Comparison of ENCODE assay signal across 8 cellular contexts in the genomic region with DNA sequence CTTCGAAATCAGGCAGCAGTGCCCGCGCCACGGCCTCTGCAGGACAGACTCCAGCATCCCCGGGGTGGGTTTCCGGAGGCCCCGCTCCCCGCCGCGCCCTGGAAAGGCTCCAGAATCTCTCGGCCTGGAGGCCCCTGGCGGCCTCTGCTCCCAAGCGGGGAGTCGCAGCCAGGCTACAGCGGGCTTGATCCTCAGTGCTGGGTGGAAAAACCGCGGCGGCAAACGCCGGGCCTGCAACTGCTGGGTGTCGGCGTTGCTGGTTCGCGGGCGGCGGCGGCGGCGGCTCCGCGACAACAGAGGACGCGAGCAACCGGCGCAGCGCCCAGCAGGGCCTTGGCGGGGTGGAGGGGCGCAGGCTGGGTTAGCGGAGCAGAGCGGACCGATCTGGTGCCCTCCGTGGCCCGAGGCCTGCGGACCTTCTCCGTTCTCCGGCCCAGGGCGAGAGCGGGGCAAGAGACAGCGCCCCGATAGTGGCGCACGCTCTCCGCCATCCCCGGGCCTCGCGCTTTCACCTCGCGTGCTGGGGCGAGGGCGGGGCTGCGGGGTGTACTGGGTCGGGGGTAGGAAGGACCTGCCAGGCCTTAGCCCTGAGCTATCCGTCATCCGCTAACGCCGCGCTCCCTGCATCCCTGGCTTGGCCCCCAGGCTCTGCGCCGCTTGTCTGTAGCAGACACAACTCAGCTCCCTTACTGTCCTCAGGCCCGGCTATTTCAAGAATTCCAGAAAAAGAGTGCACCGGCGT. TPM values are rescaled to one million over a fixed set of nuclear protein-coding genes. Genes with fewer than 3 reads are reported as not detected.
A peak's percentile ranks its signal among the peaks of the same experiment; 100 is the strongest.
DNase-seq lines count a peak whose midpoint lies in the region; ATAC-seq, FAIRE-seq and TF ChIP-seq lines count a peak whose summit lies in the region.

No MANE protein-coding gene starts in this region.

- intact Hi-C loops in HepG2 (cut with micrococcal nuclease; ENCODE audit: unreplicated experiment) = no loop called here

- H3K27ac ChIP-seq in liver (ENCODE audit: low read depth in 1 of 2, low read length in 2 of 2) (peak overlapping the region; percentile 68 to 81), HepG2 (ENCODE audit: extremely low read length, insufficient read depth, low read length) (no peak overlapping the region), esophagus (ENCODE audit: low read depth in 2 of 2, low read length in 1 of 2) (peak overlapping the region; percentile 86 to 95), muscle layer of colon (ENCODE audit: low read depth, low read length) (peak overlapping the region; percentile 79)

- BruUV-seq in HepG2 (replicated peaks; lab: Mats Ljungman, UMichigan) = no TSS peak

- H3K9ac ChIP-seq in liver (ENCODE audit: low read depth in 1 of 2, low read length in 2 of 2) = peak overlapping the region; percentile 28 to 42
- H3K9ac ChIP-seq in HepG2 (ENCODE audit: insufficient read depth, low read depth, low read length) = no peak overlapping the region
- peak overlapping the region; percentile 81 for H3K9ac ChIP-seq in muscle layer of colon (ENCODE audit: low read length)

- no peak for TF ChIP-seq POLR2A in HepG2 (IDR thresholded peaks at IDR 0.05; ENCODE audit: insufficient read depth in 1 of 2, low read depth in 2 of 2, low read length in 2 of 2)

- TF ChIP-seq CTCF in liver (IDR thresholded peaks at IDR 0.05; ENCODE audit: low read depth, low read length, missing input control) (no peak), HepG2 (CRISPR knock-in tag; IDR thresholded peaks at IDR 0.05) (no peak)

- H3K9me3 ChIP-seq in liver (ENCODE audit: control insufficient read depth in 4 of 4, low read length in 3 of 4) = no peaks in the 10 kb centered on the region
- H3K9me3 ChIP-seq in HepG2 (ENCODE audit: low read length) = no peaks in the 10 kb centered on the region
- H3K9me3 ChIP-seq in esophagus (ENCODE audit: control insufficient read depth in 2 of 2, insufficient read depth in 1 of 2, low read depth in 1 of 2, low read length in 1 of 2) = no peaks in the 10 kb centered on the region
- no peaks in the 10 kb centered on the region for H3K9me3 ChIP-seq in muscle layer of colon (ENCODE audit: low read length)

- H3K4me3 ChIP-seq in liver (ENCODE audit: low read depth in 1 of 3, low read length in 3 of 3) = peak overlapping the region; percentile 6 to 67 (median 61)
- H3K4me3 ChIP-seq in HepG2 (replicated peaks in 1 of 3; ENCODE audit: insufficient read depth in 1 of 3, low read depth in 2 of 3, low read length in 3 of 3) = no peak overlapping the region
- H3K4me3 ChIP-seq in esophagus (ENCODE audit: low read depth in 1 of 2, low read length in 2 of 2) = peak overlapping the region; percentile 52 to 79
- peak overlapping the region; percentile 58 to 65 for H3K4me3 ChIP-seq in muscle layer of colon (ENCODE audit: low read depth in 1 of 2, low read length in 2 of 2)

- H4K20me1 ChIP-seq in HepG2 (ENCODE audit: insufficient read depth, low read length) = peaks cover 9% of the 10 kb centered on the region

- DNase-seq in HepG2 (ENCODE audit: low spot score) (no peak), NCI-H774 (lab: John Stamatoyannopoulos, UW) (peak; percentile 81), activated T-cell treated with anti-CD3 and anti-CD28 coated beads for 48 hours (ENCODE audit: low read depth) (peak; percentile 70)
- DNase-seq in stimulated activated CD8-positive, alpha-beta memory T cell treated with anti-CD3 and anti-CD28 coated beads, Interleukin-4, amount 100 ng/mL, for 48 hours = peak; percentile 80

- H3K27me3 ChIP-seq in liver (ENCODE audit: control insufficient read depth in 4 of 4, insufficient read depth in 4 of 4, low read length in 3 of 4) = no peaks in the 10 kb centered on the region
- peaks cover 0 to 3% of the 10 kb centered on the region in 2 experiments; a peak in 2 of 5 replicates for H3K27me3 ChIP-seq in HepG2 (ENCODE audit: control insufficient read depth in 1 of 2, insufficient read depth in 2 of 2, low read length in 2 of 2)
- H3K27me3 ChIP-seq in esophagus (ENCODE audit: control insufficient read depth in 1 of 2, insufficient read depth in 2 of 2, low read length in 2 of 2) = no peaks in the 10 kb centered on the region
- H3K27me3 ChIP-seq in muscle layer of colon (ENCODE audit: control insufficient read depth in 1 of 2, insufficient read depth in 2 of 2, low read length in 2 of 2) = no peaks in the 10 kb centered on the region

- POLR2A ChIA-PET in HepG2 (lab: Yijun Ruan, JAX) = no interaction called here

- CTCF ChIA-PET in HepG2 (lab: Yijun Ruan, JAX; ENCODE audit: low intra/inter-chr PET ratio, low total read pairs) = no interaction called here

- H3K36me3 ChIP-seq in liver (ENCODE audit: control insufficient read depth in 4 of 4, insufficient read depth in 3 of 4, low read depth in 1 of 4, low read length in 3 of 4) = no peaks in the 10 kb centered on the region
- no peaks in the 10 kb centered on the region for H3K36me3 ChIP-seq in HepG2 (replicated peaks in 1 of 2; ENCODE audit: control insufficient read depth in 1 of 2, insufficient read depth in 2 of 2, low read length in 2 of 2)
- H3K36me3 ChIP-seq in esophagus (ENCODE audit: control insufficient read depth in 2 of 2, insufficient read depth in 2 of 2, low read length in 1 of 2) = no peaks in the 10 kb centered on the region
- H3K36me3 ChIP-seq in muscle layer of colon (ENCODE audit: insufficient read depth, low read length) = no peaks in the 10 kb centered on the region

- under 1% methylated on average over 72 of the region's 72 CpGs for whole genome bisulfite sequencing in liver
- 91% methylated on average over 43 of the region's 72 CpGs for WGBS in HepG2 (ENCODE audit: low lambda C conversion rate)
- 0 to 1% methylated on average over 65 to 72 of the region's 72 CpGs for WGBS in esophagus, 2 donors

- TF ChIP-seq EP300 in HepG2 (IDR thresholded peaks at IDR 0.05; ENCODE audit: low read depth in 2 of 2, low read length in 2 of 2) (no peak), HepG2 (CRISPR knock-in tag; IDR thresholded peaks at IDR 0.05; ENCODE audit: borderline replicate concordance) (no peak)

- H2AFZ ChIP-seq in HepG2 (ENCODE audit: low read length) = no peak overlapping the region

- peaks cover 31% of the 10 kb centered on the region for H3K79me2 ChIP-seq in HepG2 (ENCODE audit: insufficient read depth, low read length)

- no peak for FAIRE-seq in HepG2 (lab: Jason Lieb, UNC)

- ATAC-seq in HepG2 (no peak), HG03103 (IDR thresholded peaks at IDR 0.05; ENCODE audit: low read depth, unreplicated experiment) (peak; percentile 22)

- H3K4me2 ChIP-seq in HepG2 (ENCODE audit: low read depth, low read length) = no peak overlapping the region

- H3K4me1 ChIP-seq in liver (ENCODE audit: control insufficient read depth in 4 of 4, insufficient read depth in 4 of 4, low read length in 3 of 4) (peaks cover 0 to 27% (median 8%) of the 10 kb centered on the region in 4 donors), HepG2 (ENCODE audit: insufficient read depth, low read length) (peaks cover 14% of the 10 kb centered on the region), esophagus (ENCODE audit: control insufficient read depth in 2 of 2, insufficient read depth in 2 of 2, low read length in 1 of 2) (peaks cover 0 to 2% of the 10 kb centered on the region in 2 donors), muscle layer of colon (ENCODE audit: insufficient read depth, low read length) (peaks cover 25% of the 10 kb centered on the region)

- TF ChIP-seq RAD21 in liver (IDR thresholded peaks at IDR 0.05) (no peak), HepG2 (CRISPR knock-in tag; IDR thresholded peaks at IDR 0.05) (no peak)

- in situ Hi-C loops in HepG2 (cut with HindIII; ENCODE audit: extremely low pct_ligation_motif_present, low pct_unique_long_range_greater_than_20kb) = no loop called here

RNA-seq across cellular contexts. Expression of a gene that starts 3.4 kb away (rescaled TPM):
- total RNA-seq in liver (10 to 100 TPM; 12.1 to 16.4 TPM), HepG2 (2016; rRNA removed; fragmentation: Illumina TruSeq; extraction: Trizol) (12.8 and 15.4 TPM in 2 replicates)
- polyA plus RNA-seq in liver (10 to 100 TPM in 1 of 2 donors, 1 to 10 TPM in 1; 2.7 to 12.8 TPM), HepG2 (2011; rRNA removed) (5.6 and 9.9 TPM in 2 replicates), esophagus (1 to 10 TPM; 4.2 to 6.1 TPM)
- 70.6 and 73.9 TPM in 2 replicates for total RNA-seq in HepG2 (2016; cell fraction: cytosol; rRNA removed; fragmentation: Illumina TruSeq; extraction: Trizol; ENCODE audit: low read depth)
- total RNA-seq in HepG2 (2016; cell fraction: insoluble cytoplasmic fraction; rRNA removed; fragmentation: Illumina TruSeq; extraction: Trizol) = 12.7 and 13.8 TPM in 2 replicates
- total RNA-seq in HepG2 (2016; cell fraction: membrane; rRNA removed; fragmentation: Illumina TruSeq; extraction: Trizol) = 15.6 and 16.5 TPM in 2 replicates
- total RNA-seq in HepG2 (2016; cell fraction: nucleus; rRNA removed; fragmentation: Illumina TruSeq; extraction: Trizol) = 38.9 and 39.3 TPM in 2 replicates
- 1.6 and 2.3 TPM in 2 replicates for polyA plus RNA-seq in HepG2 (2011; cell fraction: cytosol; rRNA removed)
- polyA plus RNA-seq in HepG2 (2011; cell fraction: nucleus; rRNA removed) = 14.5 and 16.5 TPM in 2 replicates
- 8.2 and 8.5 TPM in 2 replicates for polyA plus RNA-seq in HepG2 (2012)
- polyA plus RNA-seq in HepG2 (2016; cell fraction: cytosol; fragmentation: Illumina TruSeq; extraction: Trizol; ENCODE audit: low read depth) = 0.14 and 0.21 TPM in 2 replicates
- polyA plus RNA-seq in HepG2 (2016; cell fraction: insoluble cytoplasmic fraction; fragmentation: Illumina TruSeq; extraction: Trizol; ENCODE audit: low read depth) = 4.9 and 5.6 TPM in 2 replicates
- polyA plus RNA-seq in HepG2 (2016; cell fraction: membrane; fragmentation: Illumina TruSeq; extraction: Trizol; ENCODE audit: low read depth) = 0.45 and 0.56 TPM in 2 replicates
- polyA plus RNA-seq in HepG2 (2016; cell fraction: nucleus; fragmentation: Illumina TruSeq; extraction: Trizol; ENCODE audit: insufficient read depth, low read depth) = 19.9 and 22.9 TPM in 2 replicates
- 15.3 and 25.7 TPM in 2 replicates for polyA minus RNA-seq in HepG2 (2011; rRNA and poly(A)+ RNA removed; ENCODE audit: low replicate concordance)
- 14.0 and 14.8 TPM in 2 replicates for polyA minus RNA-seq in HepG2 (2011; cell fraction: cytosol; rRNA and poly(A)+ RNA removed)
- 192 and 247 TPM in 2 replicates for polyA minus RNA-seq in HepG2 (2011; cell fraction: nucleus; rRNA and poly(A)+ RNA removed)

RNA-seq across cellular contexts. Expression of a gene that starts 57.1 kb away (rescaled TPM):
- total RNA-seq in liver = not detected
- polyA plus RNA-seq in liver = not detected
- not detected in 2 replicates for total RNA-seq in HepG2 (2016; rRNA removed; fragmentation: Illumina TruSeq; extraction: Trizol)
- not detected in 2 replicates for total RNA-seq in HepG2 (2016; cell fraction: cytosol; rRNA removed; fragmentation: Illumina TruSeq; extraction: Trizol; ENCODE audit: low read depth)
- not detected in 2 replicates for total RNA-seq in HepG2 (2016; cell fraction: insoluble cytoplasmic fraction; rRNA removed; fragmentation: Illumina TruSeq; extraction: Trizol)
- total RNA-seq in HepG2 (2016; cell fraction: membrane; rRNA removed; fragmentation: Illumina TruSeq; extraction: Trizol) = not detected in 2 replicates
- not detected in 2 replicates for total RNA-seq in HepG2 (2016; cell fraction: nucleus; rRNA removed; fragmentation: Illumina TruSeq; extraction: Trizol)
- 0.09 TPM in 1 of 2 replicates, not detected in the other for polyA plus RNA-seq in HepG2 (2011; rRNA removed)
- 0.09 and 0.15 TPM in 2 replicates for polyA plus RNA-seq in HepG2 (2011; cell fraction: cytosol; rRNA removed)
- polyA plus RNA-seq in HepG2 (2011; cell fraction: nucleus; rRNA removed) = not detected in 2 replicates
- polyA plus RNA-seq in HepG2 (2012) = not detected in 2 replicates
- polyA plus RNA-seq in HepG2 (2016; cell fraction: cytosol; fragmentation: Illumina TruSeq; extraction: Trizol; ENCODE audit: low read depth) = not detected in 2 replicates
- polyA plus RNA-seq in HepG2 (2016; cell fraction: insoluble cytoplasmic fraction; fragmentation: Illumina TruSeq; extraction: Trizol; ENCODE audit: low read depth) = not detected in 2 replicates
- polyA plus RNA-seq in HepG2 (2016; cell fraction: membrane; fragmentation: Illumina TruSeq; extraction: Trizol; ENCODE audit: low read depth) = not detected in 2 replicates
- not detected in 2 replicates for polyA plus RNA-seq in HepG2 (2016; cell fraction: nucleus; fragmentation: Illumina TruSeq; extraction: Trizol; ENCODE audit: insufficient read depth, low read depth)
- 121 TPM in 1 of 2 replicates, not detected in the other for polyA minus RNA-seq in HepG2 (2011; rRNA and poly(A)+ RNA removed; ENCODE audit: low replicate concordance)
- 6.1 and 9.6 TPM in 2 replicates for polyA minus RNA-seq in HepG2 (2011; cell fraction: cytosol; rRNA and poly(A)+ RNA removed)
- polyA minus RNA-seq in HepG2 (2011; cell fraction: nucleus; rRNA and poly(A)+ RNA removed) = 1.7 and 5.0 TPM in 2 replicates
- not detected for polyA plus RNA-seq in esophagus

Comparison
In these comparisons a context has a peak if more than half of its experiments do, and no peak if none do; other contexts are left out.
1. H3K4me3 ChIP-seq: peak in liver (3 of 3), esophagus (2 of 2) and muscle layer of colon (2 of 2); none in HepG2 (0 of 3).